14 cellular contexts compared by ENCODE assay signal in genomic region chr6:22600059-22600458, GRCh38. TPM values are rescaled to one million over a fixed set of nuclear protein-coding genes. Genes with fewer than 3 reads are reported as not detected.
"Had no signal": no experiment of that assay in that cellular context is flagged by ENCODE, and none has a peak within 500 bp of the region (broad histone marks: within the 10 kb centered on the region; RNA-seq: fewer than 3 reads in every experiment).

No MANE protein-coding gene starts in this region.

- H3K4me3 Mint-ChIP-seq: activated naive CD4-positive, alpha-beta T cell treated with anti-CD3 and anti-CD28 coated beads, Interleukin-2, amount 10 ng/mL, durations not matched to agents 7 days and 5 days; brain; dendritic cell treated with granulocyte-macrophage colony-stimulating factor and Interleukin-4, amounts not matched to agents 40 ng/mL and 50 ng/mL, for 4 days; nephron progenitor cell had no signal

- H3K27me3 Mint-ChIP-seq: activated naive CD4-positive, alpha-beta T cell treated with anti-CD3 and anti-CD28 coated beads, Interleukin-2, amount 10 ng/mL, durations not matched to agents 7 days and 5 days; dendritic cell treated with granulocyte-macrophage colony-stimulating factor and Interleukin-4, amounts not matched to agents 40 ng/mL and 50 ng/mL, for 4 days had no signal

- H3K4me3 ChIP-seq: adrenal gland, heart left ventricle, left lung, pancreas, skin epidermis, vagina had no signal

- ATAC-seq: heart left ventricle, left lung, pancreas had no signal

- H3K4me1 Mint-ChIP-seq: activated naive CD4-positive, alpha-beta T cell treated with anti-CD3 and anti-CD28 coated beads, Interleukin-2, amount 10 ng/mL, durations not matched to agents 7 days and 5 days had no signal

- H3K36me3 Mint-ChIP-seq: activated naive CD4-positive, alpha-beta T cell treated with anti-CD3 and anti-CD28 coated beads, Interleukin-2, amount 10 ng/mL, durations not matched to agents 7 days and 5 days had no signal

- H3K36me3 ChIP-seq: adrenal gland, heart left ventricle, left lung, pancreas, vagina had no signal

- DNase-seq: activated naive CD4-positive, alpha-beta T cell treated with anti-CD3 and anti-CD28 coated beads, Interleukin-2, amount 10 ng/mL, durations not matched to agents 7 days and 5 days; adrenal gland; erythroblast; heart left ventricle; islet precursor cell; left lung; nephron progenitor cell; pancreas; T-helper 2 cell had no signal

- H3K27ac ChIP-seq: adrenal gland, heart left ventricle, left lung, pancreas, skin epidermis, vagina had no signal

- H3K9me3 Mint-ChIP-seq: activated T-helper 2 cell treated with anti-CD3 and anti-CD28 coated beads, Interferon-gamma antibody, Interleukin-2, Interleukin-4, amounts not matched to agents 10 μg/mL and 5 μg/mL and 100 μg/mL, durations not matched to agents 14 hours and 24 hours and 36 hours had no signal

- H3K9me3 ChIP-seq: adrenal gland, heart left ventricle, pancreas, vagina had no signal

- H3K4me1 ChIP-seq: adrenal gland, left lung, pancreas, vagina had no signal

- H3K27me3 ChIP-seq: adrenal gland, heart left ventricle, left lung, pancreas, vagina had no signal

- H3K27ac Mint-ChIP-seq: activated naive CD4-positive, alpha-beta T cell treated with anti-CD3 and anti-CD28 coated beads, Interleukin-2, amount 10 ng/mL, durations not matched to agents 7 days and 5 days; activated T-helper 2 cell treated with anti-CD3 and anti-CD28 coated beads, Interferon-gamma antibody, Interleukin-2, Interleukin-4, amounts not matched to agents 10 μg/mL and 5 μg/mL and 100 μg/mL, durations not matched to agents 14 hours and 24 hours and 36 hours; brain; dendritic cell treated with granulocyte-macrophage colony-stimulating factor and Interleukin-4, amounts not matched to agents 40 ng/mL and 50 ng/mL, for 4 days; nephron progenitor cell had no signal

RNA-seq across cellular contexts. Expression of gene HDGFL1, which starts 30.7 kb away (rescaled TPM):
- total RNA-seq: activated T-helper 2 cell treated with anti-CD3 and anti-CD28 coated beads, Interferon-gamma antibody, Interleukin-2, Interleukin-4, amounts not matched to agents 10 μg/mL and 5 μg/mL and 100 μg/mL, durations not matched to agents 14 hours and 24 hours and 36 hours; adrenal gland; heart left ventricle; left lung; pancreas; vagina had no signal
